In the genomic region with DNA sequence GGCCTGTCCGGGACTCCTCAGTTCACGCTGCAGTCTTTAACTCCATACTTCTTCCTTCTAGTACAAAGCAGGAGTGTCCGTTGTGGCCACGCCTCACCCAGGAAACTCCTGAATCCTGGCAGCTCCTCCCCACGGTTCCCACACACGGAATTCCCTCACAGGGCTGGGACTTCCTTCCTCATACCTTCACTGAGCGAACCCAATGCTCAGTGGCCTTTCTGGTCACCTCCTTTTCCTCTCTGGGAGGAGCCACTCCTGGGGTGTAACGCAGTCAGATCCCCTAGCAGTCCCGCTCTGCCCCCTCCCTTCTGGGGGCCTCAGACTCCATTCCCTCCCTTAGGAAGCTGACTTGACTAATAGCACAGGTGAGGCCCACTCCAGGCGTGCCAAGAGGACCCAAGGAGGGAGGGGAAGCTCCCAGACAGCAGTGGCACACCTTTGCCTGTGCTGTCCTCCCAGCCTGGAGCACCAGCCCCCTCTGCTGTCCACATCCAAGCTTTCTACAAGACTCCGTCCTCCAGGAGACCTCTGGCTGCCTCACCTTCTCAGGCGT, we compare ENCODE assay signal across 8 cellular contexts. TPM values are rescaled to one million over a fixed set of nuclear protein-coding genes. Genes with fewer than 3 reads are reported as not detected.
DNase-seq lines count a peak whose midpoint lies in the region; ATAC-seq and TF ChIP-seq lines count a peak whose summit lies in the region.

Gene SLC52A3 (minus strand): TSS at position 75 of the 553 bp plus-strand sequence. CDS start 2,726 bp downstream, outside the sequence.

- no peak within 1 kb of the TSS for H3K4me3 ChIP-seq in choroid plexus epithelial cell (ENCODE audit: low read depth, low read length)

- H3K4me3 Mint-ChIP-seq in Calu3 (ENCODE audit: low read depth, unreplicated experiment): peak within 1 kb of the TSS; percentile 73
- no peak within 1 kb of the TSS for H3K4me3 Mint-ChIP-seq in mesothelial cell of epicardium

- DNase-seq in Calu3 (peak; percentile 85), Kasumi-1 (lab: John Stamatoyannopoulos, UW) (peak; percentile 47 to 50), choroid plexus epithelial cell (ENCODE audit: low read depth) (no peak), mesothelial cell of epicardium (ENCODE audit: low spot score in 2 of 2, unreplicated experiment in 2 of 2) (no peak), putamen (ENCODE audit: low spot score) (no peak), substantia nigra (lab: John Stamatoyannopoulos, UW) (no peak)
- no peak for DNase-seq in stimulated activated CD4-positive, alpha-beta T cell treated with anti-CD3 and anti-CD28 coated beads, Interleukin-2, amount 100 ng/mL, for 48 hours

- H3K27ac ChIP-seq in substantia nigra (ENCODE audit: low read depth, low read length, poor library complexity, severe bottlenecking): no peak within 1 kb of the TSS

- no TSS peak for BruUV-seq in Calu3 (replicated peaks; lab: Mats Ljungman, UMichigan)

- ATAC-seq in GM19328 (IDR thresholded peaks at IDR 0.05; ENCODE audit: unreplicated experiment): no peak

- H3K4me1 Mint-ChIP-seq in Calu3 (ENCODE audit: low read depth, unreplicated experiment) (peaks cover 12% of the 10 kb centered on the region), mesothelial cell of epicardium (peaks cover 5% of the 10 kb centered on the region)

- TF ChIP-seq CTCF in Calu3 (IDR thresholded peaks at IDR 0.05; ENCODE audit: unreplicated experiment) (peak; percentile 41), choroid plexus epithelial cell (conservative IDR thresholded peaks at IDR 0.05; ENCODE audit: low read depth, low read length) (peak; percentile 10), mesothelial cell of epicardium (IDR thresholded peaks at IDR 0.05; ENCODE audit: unreplicated experiment) (no peak)

- peak within 1 kb of the TSS; percentile 94 for H3K27ac Mint-ChIP-seq in Calu3 (ENCODE audit: unreplicated experiment)
- peak within 1 kb of the TSS; percentile 32 for H3K27ac Mint-ChIP-seq in mesothelial cell of epicardium

- H3K9me3 Mint-ChIP-seq in Calu3 (ENCODE audit: low read depth, unreplicated experiment) (no peaks in the 10 kb centered on the region), mesothelial cell of epicardium (no peaks in the 10 kb centered on the region)

- H3K27me3 Mint-ChIP-seq in Calu3 (ENCODE audit: unreplicated experiment) (no peaks in the 10 kb centered on the region), mesothelial cell of epicardium (ENCODE audit: low read depth) (peaks cover 11% of the 10 kb centered on the region)

- H3K36me3 Mint-ChIP-seq in Calu3 (ENCODE audit: insufficient read depth, unreplicated experiment) (peaks cover 24% of the 10 kb centered on the region), mesothelial cell of epicardium (no peaks in the 10 kb centered on the region)

- CTCF ChIA-PET in Calu3 (lab: Charles Lee): interaction anchor here (0.9 to 2.7 kb wide), 9 partner anchors 8 to 205 kb away, joined by 3 to 53 read pairs (median 6); no protein-coding TSS in a partner anchor

- intact Hi-C loops in Calu3 (cut with micrococcal nuclease; ENCODE audit: unreplicated experiment): loop anchor here (1.0 kb wide), 1 partner anchor 28 kb away; no protein-coding TSS in a partner anchor

RNA-seq across cellular contexts. Expression of gene SLC52A3, which starts in this region (rescaled TPM):
- total RNA-seq in Calu3 (2022): 11.1 TPM in 2 replicates
- 0.25 to 0.36 TPM (median 0.29 TPM) in 3 replicates for total RNA-seq in mesothelial cell of epicardium

Comparison
In these comparisons a context has a peak if more than half of its experiments do, and no peak if none do; other contexts are left out.
1. DNase-seq: peak in Calu3 (single experiment) and Kasumi-1 (2 of 2); none in choroid plexus epithelial cell (single experiment), mesothelial cell of epicardium (0 of 2), putamen (single experiment), stimulated activated CD4-positive, alpha-beta T cell treated with anti-CD3 and anti-CD28 coated beads, Interleukin-2, amount 100 ng/mL, for 48 hours (0 of 2) and substantia nigra (0 of 49).